23 cellular contexts compared by ENCODE assay signal in genomic region chr18:68557183-68557582, GRCh38.
DNase-seq lines count a peak whose midpoint lies in the region; ATAC-seq, FAIRE-seq and TF ChIP-seq lines count a peak whose summit lies in the region.
"Had no signal": no experiment of that assay in that cellular context is flagged by ENCODE, and none has a peak within 500 bp of the region (broad histone marks: within the 10 kb centered on the region; RNA-seq: fewer than 3 reads in every experiment).

No MANE protein-coding gene starts in this region.

- H2BK20ac ChIP-seq in H1 (ENCODE audit: low read length), result 0 out of 2 replicates have a peak overlapping the region, but pooled peaks have one; percentile 3

- H2AK5ac ChIP-seq in H1 (ENCODE audit: low read depth, low read length), result no peak overlapping the region
- H2AK5ac ChIP-seq in mesendoderm (ENCODE audit: low read length), result no peak overlapping the region

- H3K14ac ChIP-seq in H1 (ENCODE audit: insufficient read length), result no peak overlapping the region

- H3K18ac ChIP-seq in H1 (ENCODE audit: extremely low read depth, low read length), result no peak overlapping the region
- H3K18ac ChIP-seq in mesendoderm (ENCODE audit: low read length), result no peak overlapping the region

- H3K4me2 ChIP-seq in mammary epithelial cell (ENCODE audit: insufficient read depth, low read depth, low read length), result no peak overlapping the region
- no peak overlapping the region for H3K4me2 ChIP-seq in H1 (ENCODE audit: insufficient read depth in 1 of 2, low read depth in 2 of 2, low read length in 2 of 2)
- H3K4me2 ChIP-seq in mesendoderm (ENCODE audit: low read length), result no peak overlapping the region
- H3K4me2 ChIP-seq: BLaER1 had no signal

- no peak overlapping the region for H2BK15ac ChIP-seq in H1 (ENCODE audit: low read length)
- H2BK15ac ChIP-seq in mesendoderm (replicated peaks; ENCODE audit: low read depth), result no peak overlapping the region

- H3K56ac ChIP-seq in H1 (replicated peaks; ENCODE audit: insufficient read length, low read depth, low read length) (no peak overlapping the region), mesendoderm (ENCODE audit: low read length) (peak overlapping the region; percentile 6)

- no peak overlapping the region for H4K5ac ChIP-seq in H1 (ENCODE audit: insufficient read length, low read depth, low read length)
- no peak overlapping the region for H4K5ac ChIP-seq in mesendoderm (ENCODE audit: low read length)

- no peaks in the 10 kb centered on the region for H3K27me3 ChIP-seq in mammary epithelial cell (ENCODE audit: insufficient read depth, low read length)
- no peaks in the 10 kb centered on the region for H3K27me3 ChIP-seq in breast epithelium
- H3K27me3 ChIP-seq in H1 (replicated peaks in 1 of 4; ENCODE audit: control insufficient read depth in 3 of 4, extremely low read depth in 1 of 4, insufficient read depth in 3 of 4, low read length in 3 of 4), result peaks cover 0 to 1% (median 0%) of the 10 kb centered on the region in 4 experiments; a peak in 1 of 7 replicates
- no peaks in the 10 kb centered on the region for H3K27me3 ChIP-seq in mesendoderm (ENCODE audit: insufficient read depth, low read length, poor library complexity)
- no peaks in the 10 kb centered on the region for H3K27me3 ChIP-seq in esophagus squamous epithelium
- H3K27me3 ChIP-seq in thyroid gland, result no peaks in the 10 kb centered on the region
- H3K27me3 ChIP-seq: BLaER1 had no signal

- TF ChIP-seq EP300 in H1 (IDR thresholded peaks at IDR 0.05; ENCODE audit: borderline replicate concordance in 1 of 2, low read depth in 2 of 2, low read length in 2 of 2), result no peak

- CTCF ChIA-PET in mammary epithelial cell (lab: Charles Lee; ENCODE audit: low non-redundant PET) (no interaction called here), H1 (lab: Charles Lee; ENCODE audit: partially characterized antibody) (no interaction called here)

- intact Hi-C loops in mammary epithelial cell (cut with micrococcal nuclease), result no loop called here
- intact Hi-C loops in breast epithelium (cut with DNase I; ENCODE audit: low total_unique reads), result loop anchor here (2.0 kb wide), 1 partner anchor 32 kb away; no protein-coding TSS in a partner anchor
- intact Hi-C loops in esophagus squamous epithelium (cut with DNase I), result no loop called here
- intact Hi-C loops in thyroid gland (cut with DNase I), result no loop called here

- dilution Hi-C loops in mammary epithelial cell (cut with HindIII; ENCODE audit: low sequenced_read_pairs), result no loop called here

- H3K23me2 ChIP-seq in H1 (ENCODE audit: low read depth, low read length), result no peaks in the 10 kb centered on the region

- H3K79me1 ChIP-seq in H1 (ENCODE audit: low read depth, low read length) (no peaks in the 10 kb centered on the region), mesendoderm (ENCODE audit: low read length) (no peaks in the 10 kb centered on the region)

- TF ChIP-seq CTCF in mammary epithelial cell (conservative IDR thresholded peaks at IDR 0.05 in 1 of 2, IDR thresholded peaks at IDR 0.05 in 1 of 2; ENCODE audit: extremely low read depth in 1 of 2, insufficient read depth in 1 of 2, low read depth in 1 of 2, low read length in 2 of 2) (no peak), breast epithelium (IDR thresholded peaks at IDR 0.05) (no peak), H1 (IDR thresholded peaks at IDR 0.05; ENCODE audit: control extremely low read depth in 1 of 3, insufficient read depth in 1 of 3, low read depth in 1 of 3, low read length in 3 of 3) (no peak), esophagus squamous epithelium (IDR thresholded peaks at IDR 0.05) (no peak), thyroid gland (IDR thresholded peaks at IDR 0.05) (no peak)

- in situ Hi-C loops in mammary epithelial cell (cut with MboI; ENCODE audit: low sequenced_read_pairs in 2 of 2), result no loop called here

- H3K27ac ChIP-seq in mammary epithelial cell (ENCODE audit: insufficient read depth, low read depth, low read length), result no peak overlapping the region
- no peak overlapping the region for H3K27ac ChIP-seq in breast epithelium
- H3K27ac ChIP-seq in H1 (ENCODE audit: low read depth, low read length), result no peak overlapping the region
- H3K27ac ChIP-seq in mesendoderm (ENCODE audit: low read depth, low read length), result no peak overlapping the region
- H3K27ac ChIP-seq in esophagus squamous epithelium, result no peak overlapping the region
- no peak overlapping the region for H3K27ac ChIP-seq in thyroid gland
- H3K27ac ChIP-seq: 22Rv1, BLaER1, C4-2B had no signal

- H3K4me3 ChIP-seq in mammary epithelial cell (replicated peaks in 1 of 3; ENCODE audit: insufficient read depth in 1 of 3, low read depth in 2 of 3, low read length in 3 of 3) (no peak overlapping the region), breast epithelium (no peak overlapping the region), H1 (ENCODE audit: extremely low read depth in 1 of 4, insufficient read depth in 2 of 4, low read depth in 3 of 4, low read length in 4 of 4) (no peak overlapping the region), mesendoderm (ENCODE audit: low read length) (no peak overlapping the region), esophagus squamous epithelium (no peak overlapping the region), thyroid gland (replicated peaks in 1 of 3) (no peak overlapping the region)
- H3K4me3 ChIP-seq: BLaER1 had no signal

- POLR2A ChIA-PET in H1 (lab: Charles Lee; ENCODE audit: partially characterized antibody), result no interaction called here

- H2AFZ ChIP-seq in mammary epithelial cell (ENCODE audit: low read depth, low read length) (peak overlapping the region; percentile 31), H1 (ENCODE audit: low read length) (peak overlapping the region; percentile 76; the same call in 1 of the 2 replicates)

- H2BK5ac ChIP-seq in H1 (ENCODE audit: low read depth, low read length) (no peak overlapping the region), mesendoderm (ENCODE audit: low read length) (no peak overlapping the region)

- no peak for FAIRE-seq in H1 (lab: Jason Lieb, UNC)
- FAIRE-seq: A204.1, GM12891, GM18507 had no signal

- H2BK120ac ChIP-seq in H1 (replicated peaks; ENCODE audit: low read depth, low read length), result no peak overlapping the region
- H2BK120ac ChIP-seq in mesendoderm (ENCODE audit: low read depth, low read length), result no peak overlapping the region

- no peaks in the 10 kb centered on the region for H3K79me2 ChIP-seq in mammary epithelial cell (ENCODE audit: insufficient read depth, low read length)
- H3K79me2 ChIP-seq in H1 (ENCODE audit: control insufficient read depth in 1 of 2, insufficient read depth in 2 of 2, low read length in 2 of 2), result no peaks in the 10 kb centered on the region
- H3K79me2 ChIP-seq in mesendoderm (ENCODE audit: control insufficient read depth, insufficient read depth, low read length), result no peaks in the 10 kb centered on the region

- H4K20me1 ChIP-seq in mammary epithelial cell (ENCODE audit: insufficient read depth, low read length) (no peaks in the 10 kb centered on the region), H1 (replicated peaks in 1 of 2; ENCODE audit: control insufficient read depth in 1 of 2, insufficient read depth in 2 of 2, low read length in 2 of 2) (no peaks in the 10 kb centered on the region)
- H4K20me1 ChIP-seq: BLaER1 had no signal

- WGBS in mammary epithelial cell (ENCODE audit: low coverage, missing lambda C conversion rate), result 70% methylated on average over 5 of the region's 5 CpGs
- WGBS in H1 (ENCODE audit: extremely low coverage in 1 of 2, insufficient coverage in 1 of 2, insufficient read length in 1 of 2, insufficient replicate concordance in 2 of 2, low coverage in 1 of 2, low lambda C conversion rate in 2 of 2, missing lambda C conversion rate in 1 of 2), 2 experiments, result 89% methylated on average over 5 of the region's 5 CpGs; no CpG with 5 or more reads in 1 of the 2 experiments
- WGBS in mesendoderm (ENCODE audit: extremely low coverage, insufficient coverage, low lambda C conversion rate), result no CpG with 5 or more reads among the region's 5 CpGs
- WGBS in esophagus squamous epithelium, 2 donors, result 71 to 89% methylated on average over 5 of the region's 5 CpGs
- WGBS in thyroid gland, 2 donors, result 81 to 87% methylated on average over 5 of the region's 5 CpGs

- H4K8ac ChIP-seq in H1 (ENCODE audit: extremely low read depth, insufficient read depth, low read length), result no peak overlapping the region; the same call in 1 of the 2 replicates
- no peak overlapping the region for H4K8ac ChIP-seq in mesendoderm (ENCODE audit: low read depth, low read length)

- BruUV-seq in mammary epithelial cell (replicated peaks; lab: Mats Ljungman, UMichigan), result no TSS peak

- no peak for TF ChIP-seq POLR2A in breast epithelium (IDR thresholded peaks at IDR 0.05)
- no peak for TF ChIP-seq POLR2A in H1 (IDR thresholded peaks at IDR 0.05; ENCODE audit: control extremely low read depth in 1 of 2, low read depth in 2 of 2, low read length in 2 of 2)
- no peak for TF ChIP-seq POLR2A in esophagus squamous epithelium (IDR thresholded peaks at IDR 0.05)
- no peak for TF ChIP-seq POLR2A in thyroid gland (IDR thresholded peaks at IDR 0.05)

- DNase-seq in mammary epithelial cell (no peak), breast epithelium (ENCODE audit: low spot score in 2 of 2) (no peak), cerebellar cortex (ENCODE audit: low spot score) (peak; percentile 75), H1 (ENCODE audit: low read depth in 1 of 2, low spot score in 2 of 2) (no peak), mesendoderm (no peak), esophagus squamous epithelium (lab: John Stamatoyannopoulos, UW) (no peak), thyroid gland (no peak)
- DNase-seq: CD4-positive, CD25-positive, alpha-beta regulatory T cell; CD8-positive, alpha-beta memory T cell; DMS 273 treated with DMSO at 0.1 percent for 48 hours; DMS79; EL; GF-D8; GOT3; H7 had no signal

- H3K4me1 ChIP-seq in mammary epithelial cell (ENCODE audit: insufficient read depth, low read length) (peaks cover 6% of the 10 kb centered on the region), breast epithelium (no peaks in the 10 kb centered on the region), H1 (replicated peaks in 1 of 4; ENCODE audit: control insufficient read depth in 3 of 4, insufficient read depth in 4 of 4, low read length in 3 of 4) (no peaks in the 10 kb centered on the region; a peak in 1 of 7 replicates), mesendoderm (ENCODE audit: control insufficient read depth, low read depth, low read length) (no peaks in the 10 kb centered on the region), esophagus squamous epithelium (no peaks in the 10 kb centered on the region), thyroid gland (no peaks in the 10 kb centered on the region)
- H3K4me1 ChIP-seq: BLaER1 had no signal

- ATAC-seq in HG02623 (IDR thresholded peaks at IDR 0.05; ENCODE audit: unreplicated experiment), result no peak
- ATAC-seq: HCT116 had no signal

- H3K4ac ChIP-seq in H1 (replicated peaks; ENCODE audit: insufficient read length, low read depth, low read length) (no peak overlapping the region), mesendoderm (ENCODE audit: low read depth, low read length) (no peak overlapping the region)

- H4K91ac ChIP-seq in H1 (replicated peaks; ENCODE audit: insufficient read length, low read length), result no peak overlapping the region

- H3K9me3 ChIP-seq in mammary epithelial cell (replicated peaks; ENCODE audit: insufficient read depth, low read length) (no peaks in the 10 kb centered on the region), breast epithelium (no peaks in the 10 kb centered on the region), H1 (ENCODE audit: insufficient read depth in 2 of 2, low read depth in 1 of 2, low read length in 1 of 2) (no peaks in the 10 kb centered on the region), esophagus squamous epithelium (no peaks in the 10 kb centered on the region), thyroid gland (no peaks in the 10 kb centered on the region)
- H3K9me3 ChIP-seq: BLaER1 had no signal

- H3K23ac ChIP-seq in H1 (ENCODE audit: insufficient read length), result no peak overlapping the region
- H3K23ac ChIP-seq in mesendoderm (ENCODE audit: low read length), result no peak overlapping the region

- H2BK12ac ChIP-seq in H1 (ENCODE audit: low read depth, low read length), result no peak overlapping the region

- TF ChIP-seq RAD21 in H1 (IDR thresholded peaks at IDR 0.05 in 1 of 2, conservative IDR thresholded peaks at IDR 0.05 in 1 of 2; ENCODE audit: low read depth in 2 of 2, low read length in 2 of 2), result no peak

- no peak overlapping the region for H3K9ac ChIP-seq in mammary epithelial cell (ENCODE audit: insufficient read depth, low read length)
- H3K9ac ChIP-seq in H1 (replicated peaks in 1 of 4; ENCODE audit: extremely low read depth in 1 of 4, low read depth in 3 of 4, low read length in 3 of 4), result no peak overlapping the region
- H3K9ac ChIP-seq in mesendoderm (ENCODE audit: low read length), result no peak overlapping the region
- H3K9ac ChIP-seq: BLaER1 had no signal

- no peaks in the 10 kb centered on the region for H3K36me3 ChIP-seq in mammary epithelial cell (ENCODE audit: insufficient read depth, low read length)
- no peaks in the 10 kb centered on the region for H3K36me3 ChIP-seq in breast epithelium
- no peaks in the 10 kb centered on the region for H3K36me3 ChIP-seq in H1 (ENCODE audit: control insufficient read depth in 2 of 4, insufficient read depth in 4 of 4, low read length in 3 of 4)
- H3K36me3 ChIP-seq in mesendoderm (ENCODE audit: control insufficient read depth, insufficient read depth, low read length), result no peaks in the 10 kb centered on the region
- no peaks in the 10 kb centered on the region for H3K36me3 ChIP-seq in esophagus squamous epithelium
- no peaks in the 10 kb centered on the region for H3K36me3 ChIP-seq in thyroid gland
- H3K36me3 ChIP-seq: BLaER1 had no signal
